ENCODE assay signal across 20 cellular contexts in the genomic region with DNA sequence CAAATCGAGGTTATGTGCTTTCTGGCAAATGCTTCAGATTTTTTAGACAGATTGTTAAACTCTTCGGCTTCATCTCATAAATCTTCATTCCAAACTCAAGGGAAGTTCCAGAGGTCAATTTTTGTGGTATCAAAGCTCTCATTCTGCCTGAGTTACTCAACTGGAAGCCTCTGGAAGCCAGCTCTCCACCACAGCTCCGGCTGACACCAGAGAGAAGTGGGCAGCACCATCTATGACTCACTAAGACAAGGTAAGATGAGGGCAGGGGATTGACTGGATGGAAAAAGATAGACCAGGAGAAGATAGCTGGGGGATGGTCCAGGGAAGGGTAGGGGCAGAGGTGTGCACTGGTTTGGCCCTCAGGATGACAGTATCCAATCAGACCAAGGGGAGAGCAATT.
DNase-seq lines count a peak whose midpoint lies in the region; ATAC-seq and TF ChIP-seq lines count a peak whose summit lies in the region.
"Had no signal": no experiment of that assay in that cellular context is flagged by ENCODE, and none has a peak within 500 bp of the region (broad histone marks: within the 10 kb centered on the region; RNA-seq: fewer than 3 reads in every experiment).

No MANE protein-coding gene starts in this region.

- no peak for TF ChIP-seq POLR2A in stomach (IDR thresholded peaks at IDR 0.05)

- no peak overlapping the region for H3K27ac Mint-ChIP-seq in stimulated activated naive B cell treated with anti-CD40 and anti-IgM and Interleukin-4, amounts not matched to agents 10 μg/mL and 1 μg/mL and 100 μg/mL, for 72 hours
- H3K27ac Mint-ChIP-seq: CD4-positive, alpha-beta memory T cell had no signal

- no peaks in the 10 kb centered on the region for H3K36me3 ChIP-seq in muscle layer of colon (ENCODE audit: insufficient read depth, low read length)
- no peaks in the 10 kb centered on the region for H3K36me3 ChIP-seq in stomach
- H3K36me3 ChIP-seq: BLaER1, MG63, SJCRH30 had no signal

- TF ChIP-seq EP300 in stomach (IDR thresholded peaks at IDR 0.05), result no peak

- peak overlapping the region; percentile 32 for H3K27ac ChIP-seq in muscle layer of colon (ENCODE audit: low read depth, low read length)
- no peak overlapping the region for H3K27ac ChIP-seq in stomach
- H3K27ac ChIP-seq: BLaER1, SJCRH30 had no signal

- H3K4me3 Mint-ChIP-seq in stimulated activated naive B cell treated with anti-CD40 and anti-IgM and Interleukin-4, amounts not matched to agents 10 μg/mL and 1 μg/mL and 100 μg/mL, for 72 hours, result no peak overlapping the region
- H3K4me3 Mint-ChIP-seq in activated T-cell treated with anti-CD3 and anti-CD28 coated beads, Interleukin-2, amount 50 U/mL, for 4 hours, result no peak overlapping the region
- H3K4me3 Mint-ChIP-seq: CD4-positive, alpha-beta memory T cell; IgD-negative memory B cell had no signal

- WGBS in stomach, 5 donors, result 20 to 57% (median 37%) methylated on average over 3 of the region's 3 CpGs

- H3K9ac ChIP-seq in muscle layer of colon (ENCODE audit: low read length), result no peak overlapping the region
- H3K9ac ChIP-seq: BLaER1 had no signal

- no peaks in the 10 kb centered on the region for H3K4me1 Mint-ChIP-seq in stimulated activated naive B cell treated with anti-CD40 and anti-IgM and Interleukin-4, amounts not matched to agents 10 μg/mL and 1 μg/mL and 100 μg/mL, for 72 hours
- no peaks in the 10 kb centered on the region for H3K4me1 Mint-ChIP-seq in activated T-cell treated with anti-CD3 and anti-CD28 coated beads, Interleukin-2, amount 50 U/mL, for 4 hours (ENCODE audit: low read depth)
- H3K4me1 Mint-ChIP-seq: CD4-positive, alpha-beta memory T cell; IgD-negative memory B cell had no signal

- no peaks in the 10 kb centered on the region for H3K9me3 ChIP-seq in muscle layer of colon (ENCODE audit: low read length)
- H3K9me3 ChIP-seq in stomach, result no peaks in the 10 kb centered on the region
- H3K9me3 ChIP-seq: BLaER1, MG63, SJCRH30 had no signal

- TF ChIP-seq CTCF in stomach (IDR thresholded peaks at IDR 0.05), result no peak

- DNase-seq in AG08395 (ENCODE audit: low spot score) (peak; percentile 3), HT1080 (ENCODE audit: low read depth) (peak; percentile 64), NOMO-1 treated with DMSO at 0.1 percent for 48 hours (lab: John Stamatoyannopoulos, UW; ENCODE audit: unreplicated experiment) (peak; percentile 65), stomach (no peak)
- no peak for DNase-seq in stimulated activated naive B cell treated with anti-CD40 and anti-IgM and Interleukin-4, amounts not matched to agents 10 μg/mL and 1 μg/mL and 100 μg/mL, for 72 hours
- DNase-seq in activated T-cell treated with anti-CD3 and anti-CD28 coated beads, Interleukin-2, amount 50 U/mL, for 4 hours, result no peak
- no peak for DNase-seq in stimulated activated CD4-positive, alpha-beta T cell treated with anti-CD3 and anti-CD28 coated beads, Interleukin-2, amount 100 ng/mL, for 48 hours
- DNase-seq: 8988T; CD4-positive, alpha-beta memory T cell; DMS153; H7; Karpas-422; MG63; NCI-H1694 treated with DMSO at 0.1 percent for 48 hours; NCI-H510A; NCI-H774; SJCRH30 had no signal

- H3K4me1 ChIP-seq in muscle layer of colon (ENCODE audit: insufficient read depth, low read length) (peaks cover 62% of the 10 kb centered on the region), stomach (no peaks in the 10 kb centered on the region)
- H3K4me1 ChIP-seq: BLaER1, SJCRH30 had no signal

- H3K27me3 ChIP-seq in muscle layer of colon (ENCODE audit: control insufficient read depth in 1 of 2, insufficient read depth in 2 of 2, low read length in 2 of 2) (no peaks in the 10 kb centered on the region), stomach (no peaks in the 10 kb centered on the region)
- H3K27me3 ChIP-seq: BLaER1, MG63, SJCRH30 had no signal

- no peak for ATAC-seq in stimulated activated naive B cell treated with anti-CD40 and anti-IgM and Interleukin-4, amounts not matched to agents 10 μg/mL and 1 μg/mL and 100 μg/mL, for 72 hours (replicated peaks)
- no peak for ATAC-seq in activated T-cell treated with anti-CD3 and anti-CD28 coated beads, Interleukin-2, amount 50 U/mL, for 4 hours

- no peaks in the 10 kb centered on the region for H3K36me3 Mint-ChIP-seq in stimulated activated naive B cell treated with anti-CD40 and anti-IgM and Interleukin-4, amounts not matched to agents 10 μg/mL and 1 μg/mL and 100 μg/mL, for 72 hours
- no peaks in the 10 kb centered on the region for H3K36me3 Mint-ChIP-seq in activated T-cell treated with anti-CD3 and anti-CD28 coated beads, Interleukin-2, amount 50 U/mL, for 4 hours (ENCODE audit: insufficient read depth)
- H3K36me3 Mint-ChIP-seq: CD4-positive, alpha-beta memory T cell; IgD-negative memory B cell had no signal

- intact Hi-C loops in stomach (cut with DNase I; ENCODE audit: low total_unique reads), result no loop called here

- peaks cover 0 to 4% of the 10 kb centered on the region in 2 donors for H3K9me3 Mint-ChIP-seq in stimulated activated naive B cell treated with anti-CD40 and anti-IgM and Interleukin-4, amounts not matched to agents 10 μg/mL and 1 μg/mL and 100 μg/mL, for 72 hours
- no peaks in the 10 kb centered on the region for H3K9me3 Mint-ChIP-seq in activated T-cell treated with anti-CD3 and anti-CD28 coated beads, Interleukin-2, amount 50 U/mL, for 4 hours

- peaks cover 0 to 38% of the 10 kb centered on the region in 2 donors for H3K27me3 Mint-ChIP-seq in stimulated activated naive B cell treated with anti-CD40 and anti-IgM and Interleukin-4, amounts not matched to agents 10 μg/mL and 1 μg/mL and 100 μg/mL, for 72 hours
- H3K27me3 Mint-ChIP-seq in activated T-cell treated with anti-CD3 and anti-CD28 coated beads, Interleukin-2, amount 50 U/mL, for 4 hours (ENCODE audit: low read depth), result peaks cover 22% of the 10 kb centered on the region

- H3K4me3 ChIP-seq in muscle layer of colon (ENCODE audit: low read depth in 1 of 2, low read length in 2 of 2) (no peak overlapping the region), stomach (no peak overlapping the region)
- H3K4me3 ChIP-seq: BLaER1, MG63, SJCRH30 had no signal

Comparison
In these comparisons a context has a peak if more than half of its experiments do, and no peak if none do; other contexts are left out.
1. DNase-seq: peak in AG08395 (single experiment), HT1080 (single experiment) and NOMO-1 treated with DMSO at 0.1 percent for 48 hours (single experiment); none in stimulated activated naive B cell treated with anti-CD40 and anti-IgM and Interleukin-4, amounts not matched to agents 10 μg/mL and 1 μg/mL and 100 μg/mL, for 72 hours (single experiment), stomach (single experiment), activated T-cell treated with anti-CD3 and anti-CD28 coated beads, Interleukin-2, amount 50 U/mL, for 4 hours (single experiment) and stimulated activated CD4-positive, alpha-beta T cell treated with anti-CD3 and anti-CD28 coated beads, Interleukin-2, amount 100 ng/mL, for 48 hours (0 of 2).